Comparison of ENCODE assay signal across 15 cellular contexts in genomic region chr1:176096015-176096414, GRCh38.
DNase-seq lines count a peak whose midpoint lies in the region; ATAC-seq and TF ChIP-seq lines count a peak whose summit lies in the region.
"Had no signal": no experiment of that assay in that cellular context is flagged by ENCODE, and none has a peak within 500 bp of the region (broad histone marks: within the 10 kb centered on the region; RNA-seq: fewer than 3 reads in every experiment).

No MANE protein-coding gene starts in this region.

- H3K9me3 Mint-ChIP-seq in stimulated activated effector memory CD8-positive, alpha-beta T cell treated with anti-CD3 and anti-CD28 coated beads, Interleukin-12 subunit alpha, Interleukin-12 subunit beta, amount 100 ng/mL, for 72 hours: no peaks in the 10 kb centered on the region
- H3K9me3 Mint-ChIP-seq in naive thymus-derived CD8-positive, alpha-beta T cell: peaks cover 0 to 61% (median 2%) of the 10 kb centered on the region in 9 donors

- no peak overlapping the region for H3K9ac ChIP-seq in SK-N-SH
- H3K9ac ChIP-seq: BLaER1 had no signal

- ATAC-seq in GM21381 (IDR thresholded peaks at IDR 0.05; ENCODE audit: unreplicated experiment) (peak; percentile 61), T-helper 17 cell (no peak), omental fat pad (ENCODE audit: low FRiP score) (no peak)
- ATAC-seq in stimulated activated effector memory CD8-positive, alpha-beta T cell treated with anti-CD3 and anti-CD28 coated beads, Interleukin-12 subunit alpha, Interleukin-12 subunit beta, amount 100 ng/mL, for 72 hours: no peak
- ATAC-seq in naive thymus-derived CD8-positive, alpha-beta T cell: no peak

- H3K36me3 Mint-ChIP-seq in T-helper 17 cell (ENCODE audit: low read depth): peaks cover 2% of the 10 kb centered on the region
- peaks cover 44% of the 10 kb centered on the region for H3K36me3 Mint-ChIP-seq in stimulated activated effector memory CD8-positive, alpha-beta T cell treated with anti-CD3 and anti-CD28 coated beads, Interleukin-12 subunit alpha, Interleukin-12 subunit beta, amount 100 ng/mL, for 72 hours
- peaks cover 10 to 76% (median 71%) of the 10 kb centered on the region in 3 donors for H3K36me3 Mint-ChIP-seq in naive thymus-derived CD8-positive, alpha-beta T cell

- TF ChIP-seq RAD21 in SK-N-SH (IDR thresholded peaks at IDR 0.05; ENCODE audit: low read length): no peak

- H3K9me2 ChIP-seq in SK-N-SH: no peaks in the 10 kb centered on the region

- no peak overlapping the region for H3K4me3 Mint-ChIP-seq in T-helper 17 cell
- no peak overlapping the region for H3K4me3 Mint-ChIP-seq in stimulated activated effector memory CD8-positive, alpha-beta T cell treated with anti-CD3 and anti-CD28 coated beads, Interleukin-12 subunit alpha, Interleukin-12 subunit beta, amount 100 ng/mL, for 72 hours
- no peak overlapping the region for H3K4me3 Mint-ChIP-seq in naive thymus-derived CD8-positive, alpha-beta T cell
- H3K4me3 Mint-ChIP-seq: CD8-positive, alpha-beta memory T cell had no signal

- 98% methylated on average over 3 of the region's 3 CpGs for WGBS in SK-N-SH (ENCODE audit: low lambda C conversion rate)

- TF ChIP-seq CTCF in GM06990 (IDR thresholded peaks at IDR 0.05; ENCODE audit: insufficient read depth, low read length, poor library complexity, severe bottlenecking): no peak
- TF ChIP-seq CTCF in omental fat pad (IDR thresholded peaks at IDR 0.05): no peak
- no peak for TF ChIP-seq CTCF in SK-N-SH (IDR thresholded peaks at IDR 0.05)

- DNase-seq in GM06990 (ENCODE audit: extremely low read depth, insufficient read length) (peak; percentile 5), T-helper 17 cell (no peak), omental fat pad (ENCODE audit: low spot score) (no peak), SK-N-SH (no peak)
- DNase-seq in stimulated activated effector memory CD8-positive, alpha-beta T cell treated with anti-CD3 and anti-CD28 coated beads, Interleukin-12 subunit alpha, Interleukin-12 subunit beta, amount 100 ng/mL, for 72 hours (ENCODE audit: low spot score in 2 of 2): no peak
- DNase-seq in naive thymus-derived CD8-positive, alpha-beta T cell: no peak
- DNase-seq: 8988T; AML-193; Caco-2; CD8-positive, alpha-beta memory T cell; GF-D8; IMR-90 had no signal

- no peak overlapping the region for H3K27ac ChIP-seq in SK-N-SH (ENCODE audit: low read depth in 2 of 2, low read length in 1 of 2)
- H3K27ac ChIP-seq: BLaER1 had no signal

- H3K27ac Mint-ChIP-seq in T-helper 17 cell: peak overlapping the region; percentile 14
- peak overlapping the region; percentile 34 for H3K27ac Mint-ChIP-seq in stimulated activated effector memory CD8-positive, alpha-beta T cell treated with anti-CD3 and anti-CD28 coated beads, Interleukin-12 subunit alpha, Interleukin-12 subunit beta, amount 100 ng/mL, for 72 hours
- H3K27ac Mint-ChIP-seq in naive thymus-derived CD8-positive, alpha-beta T cell: peak overlapping the region in 1 of 10 donors; percentile 18

- POLR2A ChIA-PET in naive thymus-derived CD8-positive, alpha-beta T cell (lab: Charles Lee): no interaction called here
- POLR2A ChIA-PET in SK-N-SH (lab: Yijun Ruan, JAX): no interaction called here

- no peaks in the 10 kb centered on the region; a peak in 1 of 4 replicates for H3K4me1 ChIP-seq in SK-N-SH (ENCODE audit: control insufficient read depth in 1 of 2, insufficient read depth in 2 of 2, low read depth in 1 of 2, low read length in 1 of 2)
- H3K4me1 ChIP-seq: BLaER1, Caco-2 had no signal

- H3K9me3 ChIP-seq in T-helper 17 cell (ENCODE audit: control insufficient read depth, low read length, poor library complexity, severe bottlenecking) (no peaks in the 10 kb centered on the region), SK-N-SH (peaks cover 15% of the 10 kb centered on the region; the same call in 1 of the 2 replicates)
- H3K9me3 ChIP-seq: BLaER1, HAP-1 had no signal

- no peak overlapping the region for H3K4me2 ChIP-seq in SK-N-SH
- H3K4me2 ChIP-seq: BLaER1 had no signal

- CTCF ChIA-PET in SK-N-SH (lab: Yijun Ruan, JAX): interaction anchor here (0.7 kb wide), 1 partner anchor 1299 kb away, joined by 3 read pairs; no protein-coding TSS in a partner anchor

- H3K79me2 ChIP-seq in SK-N-SH (ENCODE audit: insufficient read depth): peaks cover 3% of the 10 kb centered on the region; the same call in 1 of the 2 replicates

- H3K36me3 ChIP-seq in GM06990 (ENCODE audit: control insufficient read depth, insufficient read depth, low read length) (peaks cover 2% of the 10 kb centered on the region), SK-N-SH (replicated peaks in 1 of 2; ENCODE audit: control insufficient read depth in 1 of 2, insufficient read depth in 2 of 2, low read length in 1 of 2) (peaks cover 36 to 45% of the 10 kb centered on the region in 2 experiments)
- H3K36me3 ChIP-seq: HAP-1 had no signal

- H3K4me3 ChIP-seq in GM06990 (replicated peaks; ENCODE audit: low read depth, low read length) (no peak overlapping the region), SK-N-SH (ENCODE audit: low read depth in 2 of 2, low read length in 1 of 2) (no peak overlapping the region)
- H3K4me3 ChIP-seq: BLaER1, HAP-1 had no signal

- no peaks in the 10 kb centered on the region for H3K4me1 Mint-ChIP-seq in T-helper 17 cell
- H3K4me1 Mint-ChIP-seq in stimulated activated effector memory CD8-positive, alpha-beta T cell treated with anti-CD3 and anti-CD28 coated beads, Interleukin-12 subunit alpha, Interleukin-12 subunit beta, amount 100 ng/mL, for 72 hours: peaks cover 7% of the 10 kb centered on the region
- H3K4me1 Mint-ChIP-seq in naive thymus-derived CD8-positive, alpha-beta T cell: peaks cover 0 to 2% (median under 1%) of the 10 kb centered on the region in 4 donors

- no peaks in the 10 kb centered on the region for H3K27me3 Mint-ChIP-seq in T-helper 17 cell
- no peaks in the 10 kb centered on the region for H3K27me3 Mint-ChIP-seq in naive thymus-derived CD8-positive, alpha-beta T cell
- H3K27me3 Mint-ChIP-seq: CD8-positive, alpha-beta memory T cell had no signal

- no peak overlapping the region for H2AFZ ChIP-seq in SK-N-SH (ENCODE audit: low read depth)

- no peaks in the 10 kb centered on the region for H4K20me1 ChIP-seq in SK-N-SH (ENCODE audit: insufficient read depth)

- peaks cover 13% of the 10 kb centered on the region for H3F3A ChIP-seq in SK-N-SH (replicated peaks; ENCODE audit: insufficient read depth)

- no peak for TF ChIP-seq EP300 in SK-N-SH (IDR thresholded peaks at IDR 0.05; ENCODE audit: borderline replicate concordance in 1 of 2, low read depth in 1 of 2, low read length in 1 of 2)

- H3K27me3 ChIP-seq in GM06990 (replicated peaks; ENCODE audit: control insufficient read depth, insufficient read depth, low read length) (no peaks in the 10 kb centered on the region), SK-N-SH (ENCODE audit: insufficient read depth) (no peaks in the 10 kb centered on the region)
- H3K27me3 ChIP-seq: BLaER1 had no signal

TF ChIP-seq in SK-N-SH, 30 proteins besides CTCF, POLR2A, EP300 and RAD21 (continues in another document):
- TF ChIP-seq EZH2phosphoT487 (IDR thresholded peaks at IDR 0.05; ENCODE audit: borderline replicate concordance, low read depth) (no peak), USF2 (IDR thresholded peaks at IDR 0.05; ENCODE audit: borderline replicate concordance, low read depth, low read length) (no peak), JUND (IDR thresholded peaks at IDR 0.05) (no peak), ELF1 (IDR thresholded peaks at IDR 0.05) (no peak), POLR2AphosphoS5 (IDR thresholded peaks at IDR 0.05; ENCODE audit: low read depth, low read length) (no peak), GATA2 (CRISPR knock-in tag; IDR thresholded peaks at IDR 0.05) (no peak), TEAD4 (IDR thresholded peaks at IDR 0.05; ENCODE audit: borderline replicate concordance, insufficient read depth) (no peak), NRF1 (IDR thresholded peaks at IDR 0.05; ENCODE audit: low read depth, low read length) (no peak), RCOR1 (IDR thresholded peaks at IDR 0.05; ENCODE audit: low read length) (no peak)
- TF ChIP-seq, protein P1, sequence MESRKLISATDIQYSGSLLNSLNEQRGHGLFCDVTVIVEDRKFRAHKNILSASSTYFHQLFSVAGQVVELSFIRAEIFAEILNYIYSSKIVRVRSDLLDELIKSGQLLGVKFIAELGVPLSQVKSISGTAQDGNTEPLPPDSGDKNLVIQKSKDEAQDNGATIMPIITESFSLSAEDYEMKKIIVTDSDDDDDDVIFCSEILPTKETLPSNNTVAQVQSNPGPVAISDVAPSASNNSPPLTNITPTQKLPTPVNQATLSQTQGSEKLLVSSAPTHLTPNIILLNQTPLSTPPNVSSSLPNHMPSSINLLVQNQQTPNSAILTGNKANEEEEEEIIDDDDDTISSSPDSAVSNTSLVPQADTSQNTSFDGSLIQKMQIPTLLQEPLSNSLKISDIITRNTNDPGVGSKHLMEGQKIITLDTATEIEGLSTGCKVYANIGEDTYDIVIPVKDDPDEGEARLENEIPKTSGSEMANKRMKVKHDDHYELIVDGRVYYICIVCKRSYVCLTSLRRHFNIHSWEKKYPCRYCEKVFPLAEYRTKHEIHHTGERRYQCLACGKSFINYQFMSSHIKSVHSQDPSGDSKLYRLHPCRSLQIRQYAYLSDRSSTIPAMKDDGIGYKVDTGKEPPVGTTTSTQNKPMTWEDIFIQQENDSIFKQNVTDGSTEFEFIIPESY (IDR thresholded peaks at IDR 0.05; ENCODE audit: borderline replicate concordance, low read depth): no peak
- TF ChIP-seq, protein P2, sequence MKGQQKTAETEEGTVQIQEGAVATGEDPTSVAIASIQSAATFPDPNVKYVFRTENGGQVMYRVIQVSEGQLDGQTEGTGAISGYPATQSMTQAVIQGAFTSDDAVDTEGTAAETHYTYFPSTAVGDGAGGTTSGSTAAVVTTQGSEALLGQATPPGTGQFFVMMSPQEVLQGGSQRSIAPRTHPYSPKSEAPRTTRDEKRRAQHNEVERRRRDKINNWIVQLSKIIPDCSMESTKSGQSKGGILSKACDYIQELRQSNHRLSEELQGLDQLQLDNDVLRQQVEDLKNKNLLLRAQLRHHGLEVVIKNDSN (IDR thresholded peaks at IDR 0.05; ENCODE audit: borderline replicate concordance, low read depth): no peak
